In genomic region chr14:49692895-49693737, GRCh38 we compare ENCODE assay signal across 1 cellular context.
TF ChIP-seq lines count a peak whose summit lies in the region.

KLHDC1 (plus strand) TSS chr14:49693120; CDS start chr14:49693195, 75 bp downstream.

TF ChIP-seq in HepG2, 621 proteins besides CTCF, POLR2A, EP300 and RAD21 (continued from another document):
- TF ChIP-seq TMF1 (CRISPR knock-in tag; IDR thresholded peaks at IDR 0.05; ENCODE audit: low read depth) (peak; percentile 55; the same call in 1 of the 2 replicates), ZBTB3 (CRISPR knock-in tag; IDR thresholded peaks at IDR 0.05; ENCODE audit: borderline replicate concordance, low read depth) (no peak), ZNF615 (CRISPR knock-in tag; IDR thresholded peaks at IDR 0.05; ENCODE audit: borderline replicate concordance) (no peak), MTA3 (CRISPR knock-in tag; IDR thresholded peaks at IDR 0.05) (no peak), RFX5 (IDR thresholded peaks at IDR 0.05; ENCODE audit: low read depth, low read length) (no peak), FOXK2 (IDR thresholded peaks at IDR 0.05) (no peak), ZNF563 (CRISPR knock-in tag; IDR thresholded peaks at IDR 0.05) (peak; percentile 43; the same call in 1 of the 2 replicates), BCL6 (CRISPR knock-in tag; IDR thresholded peaks at IDR 0.05) (no peak), MLX (CRISPR knock-in tag; IDR thresholded peaks at IDR 0.05) (no peak), ZNF432 (CRISPR knock-in tag; IDR thresholded peaks at IDR 0.05; ENCODE audit: borderline replicate concordance) (no peak), ZZZ3 (CRISPR knock-in tag; IDR thresholded peaks at IDR 0.05; ENCODE audit: borderline replicate concordance) (no peak), SAFB2 (CRISPR knock-in tag; IDR thresholded peaks at IDR 0.05; ENCODE audit: borderline replicate concordance, low read depth) (peak; percentile 81; the same call in 1 of the 2 replicates), FOXC1 (CRISPR knock-in tag; IDR thresholded peaks at IDR 0.05; ENCODE audit: borderline replicate concordance) (peak; percentile 66; the same call in 1 of the 2 replicates), NAIF1 (CRISPR knock-in tag; IDR thresholded peaks at IDR 0.05; ENCODE audit: borderline replicate concordance) (peak; percentile 78; the same call in 1 of the 2 replicates), ZNF230 (CRISPR knock-in tag; IDR thresholded peaks at IDR 0.05) (no peak; the same call in 1 of the 2 replicates), KAT2B (IDR thresholded peaks at IDR 0.05; ENCODE audit: borderline replicate concordance, low read depth, low read length) (no peak)
- TF ChIP-seq, protein P1, sequence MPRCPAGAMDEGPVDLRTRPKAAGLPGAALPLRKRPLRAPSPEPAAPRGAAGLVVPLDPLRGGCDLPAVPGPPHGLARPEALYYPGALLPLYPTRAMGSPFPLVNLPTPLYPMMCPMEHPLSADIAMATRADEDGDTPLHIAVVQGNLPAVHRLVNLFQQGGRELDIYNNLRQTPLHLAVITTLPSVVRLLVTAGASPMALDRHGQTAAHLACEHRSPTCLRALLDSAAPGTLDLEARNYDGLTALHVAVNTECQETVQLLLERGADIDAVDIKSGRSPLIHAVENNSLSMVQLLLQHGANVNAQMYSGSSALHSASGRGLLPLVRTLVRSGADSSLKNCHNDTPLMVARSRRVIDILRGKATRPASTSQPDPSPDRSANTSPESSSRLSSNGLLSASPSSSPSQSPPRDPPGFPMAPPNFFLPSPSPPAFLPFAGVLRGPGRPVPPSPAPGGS (CRISPR knock-in tag; IDR thresholded peaks at IDR 0.05): peak; percentile 75; the same call in 1 of the 2 replicates
- TF ChIP-seq, protein P2, sequence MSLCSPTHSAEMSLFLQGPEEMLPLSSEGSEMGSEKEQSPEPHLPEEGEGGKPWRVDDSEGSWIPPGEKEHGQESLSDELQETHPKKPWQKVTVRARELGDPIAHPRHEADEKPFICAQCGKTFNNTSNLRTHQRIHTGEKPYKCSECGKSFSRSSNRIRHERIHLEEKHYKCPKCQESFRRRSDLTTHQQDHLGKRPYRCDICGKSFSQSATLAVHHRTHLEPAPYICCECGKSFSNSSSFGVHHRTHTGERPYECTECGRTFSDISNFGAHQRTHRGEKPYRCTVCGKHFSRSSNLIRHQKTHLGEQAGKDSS (CRISPR knock-in tag; IDR thresholded peaks at IDR 0.05; ENCODE audit: borderline replicate concordance, low read depth): peak; percentile 85; the same call in 1 of the 2 replicates
- TF ChIP-seq, protein P3, sequence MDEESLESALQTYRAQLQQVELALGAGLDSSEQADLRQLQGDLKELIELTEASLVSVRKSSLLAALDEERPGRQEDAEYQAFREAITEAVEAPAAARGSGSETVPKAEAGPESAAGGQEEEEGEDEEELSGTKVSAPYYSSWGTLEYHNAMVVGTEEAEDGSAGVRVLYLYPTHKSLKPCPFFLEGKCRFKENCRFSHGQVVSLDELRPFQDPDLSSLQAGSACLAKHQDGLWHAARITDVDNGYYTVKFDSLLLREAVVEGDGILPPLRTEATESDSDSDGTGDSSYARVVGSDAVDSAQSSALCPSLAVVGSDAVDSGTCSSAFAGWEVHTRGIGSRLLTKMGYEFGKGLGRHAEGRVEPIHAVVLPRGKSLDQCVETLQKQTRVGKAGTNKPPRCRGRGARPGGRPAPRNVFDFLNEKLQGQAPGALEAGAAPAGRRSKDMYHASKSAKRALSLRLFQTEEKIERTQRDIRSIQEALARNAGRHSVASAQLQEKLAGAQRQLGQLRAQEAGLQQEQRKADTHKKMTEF (CRISPR knock-in tag; IDR thresholded peaks at IDR 0.05): peak; percentile 69; the same call in 1 of the 2 replicates
- TF ChIP-seq, protein P4, sequence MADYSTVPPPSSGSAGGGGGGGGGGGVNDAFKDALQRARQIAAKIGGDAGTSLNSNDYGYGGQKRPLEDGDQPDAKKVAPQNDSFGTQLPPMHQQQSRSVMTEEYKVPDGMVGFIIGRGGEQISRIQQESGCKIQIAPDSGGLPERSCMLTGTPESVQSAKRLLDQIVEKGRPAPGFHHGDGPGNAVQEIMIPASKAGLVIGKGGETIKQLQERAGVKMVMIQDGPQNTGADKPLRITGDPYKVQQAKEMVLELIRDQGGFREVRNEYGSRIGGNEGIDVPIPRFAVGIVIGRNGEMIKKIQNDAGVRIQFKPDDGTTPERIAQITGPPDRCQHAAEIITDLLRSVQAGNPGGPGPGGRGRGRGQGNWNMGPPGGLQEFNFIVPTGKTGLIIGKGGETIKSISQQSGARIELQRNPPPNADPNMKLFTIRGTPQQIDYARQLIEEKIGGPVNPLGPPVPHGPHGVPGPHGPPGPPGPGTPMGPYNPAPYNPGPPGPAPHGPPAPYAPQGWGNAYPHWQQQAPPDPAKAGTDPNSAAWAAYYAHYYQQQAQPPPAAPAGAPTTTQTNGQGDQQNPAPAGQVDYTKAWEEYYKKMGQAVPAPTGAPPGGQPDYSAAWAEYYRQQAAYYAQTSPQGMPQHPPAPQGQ (CRISPR knock-in tag; IDR thresholded peaks at IDR 0.05; ENCODE audit: borderline replicate concordance): no peak
- TF ChIP-seq, protein P5, sequence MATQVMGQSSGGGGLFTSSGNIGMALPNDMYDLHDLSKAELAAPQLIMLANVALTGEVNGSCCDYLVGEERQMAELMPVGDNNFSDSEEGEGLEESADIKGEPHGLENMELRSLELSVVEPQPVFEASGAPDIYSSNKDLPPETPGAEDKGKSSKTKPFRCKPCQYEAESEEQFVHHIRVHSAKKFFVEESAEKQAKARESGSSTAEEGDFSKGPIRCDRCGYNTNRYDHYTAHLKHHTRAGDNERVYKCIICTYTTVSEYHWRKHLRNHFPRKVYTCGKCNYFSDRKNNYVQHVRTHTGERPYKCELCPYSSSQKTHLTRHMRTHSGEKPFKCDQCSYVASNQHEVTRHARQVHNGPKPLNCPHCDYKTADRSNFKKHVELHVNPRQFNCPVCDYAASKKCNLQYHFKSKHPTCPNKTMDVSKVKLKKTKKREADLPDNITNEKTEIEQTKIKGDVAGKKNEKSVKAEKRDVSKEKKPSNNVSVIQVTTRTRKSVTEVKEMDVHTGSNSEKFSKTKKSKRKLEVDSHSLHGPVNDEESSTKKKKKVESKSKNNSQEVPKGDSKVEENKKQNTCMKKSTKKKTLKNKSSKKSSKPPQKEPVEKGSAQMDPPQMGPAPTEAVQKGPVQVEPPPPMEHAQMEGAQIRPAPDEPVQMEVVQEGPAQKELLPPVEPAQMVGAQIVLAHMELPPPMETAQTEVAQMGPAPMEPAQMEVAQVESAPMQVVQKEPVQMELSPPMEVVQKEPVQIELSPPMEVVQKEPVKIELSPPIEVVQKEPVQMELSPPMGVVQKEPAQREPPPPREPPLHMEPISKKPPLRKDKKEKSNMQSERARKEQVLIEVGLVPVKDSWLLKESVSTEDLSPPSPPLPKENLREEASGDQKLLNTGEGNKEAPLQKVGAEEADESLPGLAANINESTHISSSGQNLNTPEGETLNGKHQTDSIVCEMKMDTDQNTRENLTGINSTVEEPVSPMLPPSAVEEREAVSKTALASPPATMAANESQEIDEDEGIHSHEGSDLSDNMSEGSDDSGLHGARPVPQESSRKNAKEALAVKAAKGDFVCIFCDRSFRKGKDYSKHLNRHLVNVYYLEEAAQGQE (IDR thresholded peaks at IDR 0.05; ENCODE audit: borderline replicate concordance in 1 of 2, low read depth in 1 of 2, low read length in 2 of 2): no peak
TF ChIP-seq in HepG2: peak in this region for 227.
